ENCODE assay signal across 1 cellular context in genomic region chr6:107290491-107290890, GRCh38.
TF ChIP-seq lines count a peak whose summit lies in the region.

No MANE protein-coding gene starts in this region.

TF ChIP-seq in K562, 482 proteins besides CTCF, POLR2A, EP300 and RAD21:
- TF ChIP-seq KLF10 (CRISPR knock-in tag; IDR thresholded peaks at IDR 0.05), result no peak
- TF ChIP-seq ZNF76 (CRISPR knock-in tag; IDR thresholded peaks at IDR 0.05; ENCODE audit: borderline replicate concordance), result no peak
- 0 out of 2 replicates have a peak, but pooled peaks have one; percentile 33 for TF ChIP-seq EHMT2 (IDR thresholded peaks at IDR 0.05)
- peak; percentile 62; the same call in 1 of the 2 replicates for TF ChIP-seq ZNF740 (CRISPR knock-in tag; IDR thresholded peaks at IDR 0.05)
- TF ChIP-seq ZNF740 (tag; IDR thresholded peaks at IDR 0.05), result no peak
- peak; percentile 18; the same call in 1 of the 2 replicates for TF ChIP-seq MGA (IDR thresholded peaks at IDR 0.05)
- TF ChIP-seq SMARCA4 (IDR thresholded peaks at IDR 0.05), result 0 out of 2 replicates have a peak, but pooled peaks have one; percentile 17
- TF ChIP-seq ZNF592 (IDR thresholded peaks at IDR 0.05), result 0 out of 2 replicates have a peak, but pooled peaks have one; percentile 36
